Comparison of ENCODE assay signal across 2 cellular contexts in the genomic region with DNA sequence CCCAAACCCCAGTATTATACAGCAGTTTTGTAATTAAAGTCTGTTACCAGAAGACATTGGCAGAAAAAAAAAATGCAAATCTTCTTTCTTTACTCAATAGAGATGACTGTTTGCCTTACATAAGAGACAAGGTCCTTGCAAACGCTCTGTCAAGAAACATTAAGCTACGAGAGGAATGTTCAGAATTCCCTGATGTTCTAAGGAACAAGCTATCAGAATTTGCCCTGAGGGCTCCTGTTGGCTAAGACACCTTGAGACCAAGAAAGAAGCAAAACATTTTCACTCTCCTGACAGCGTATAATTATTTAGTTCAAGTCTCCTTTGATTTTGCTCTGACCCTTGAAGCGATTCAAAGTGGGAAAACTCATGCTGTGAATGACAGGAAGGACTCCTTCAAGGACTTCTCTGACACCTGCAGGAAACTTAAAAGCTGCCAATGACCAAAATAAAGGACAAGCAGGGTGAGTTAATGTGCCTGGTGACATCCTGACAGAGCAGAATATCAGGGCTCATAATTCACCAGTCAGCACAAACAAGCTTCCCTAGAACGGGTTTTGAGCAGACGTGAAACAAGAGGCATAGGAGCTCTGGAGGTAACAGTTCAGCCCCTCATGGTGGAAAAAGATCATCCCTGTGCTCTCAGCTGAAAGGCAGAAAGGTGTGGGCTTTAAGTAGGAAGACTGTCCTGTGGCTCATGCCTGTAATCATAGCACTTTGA.
TF ChIP-seq lines count a peak whose summit lies in the region.

No MANE protein-coding gene starts in this region.

TF ChIP-seq in A549, 52 proteins besides CTCF, POLR2A, EP300 and RAD21:
- TF ChIP-seq MAFK (IDR thresholded peaks at IDR 0.05; ENCODE audit: partially characterized antibody) (peak; percentile 66), ZC3H11A (IDR thresholded peaks at IDR 0.05) (no peak)

TF ChIP-seq in GM12878, 131 proteins besides CTCF, POLR2A, EP300 and RAD21:
- TF ChIP-seq, protein P1, sequence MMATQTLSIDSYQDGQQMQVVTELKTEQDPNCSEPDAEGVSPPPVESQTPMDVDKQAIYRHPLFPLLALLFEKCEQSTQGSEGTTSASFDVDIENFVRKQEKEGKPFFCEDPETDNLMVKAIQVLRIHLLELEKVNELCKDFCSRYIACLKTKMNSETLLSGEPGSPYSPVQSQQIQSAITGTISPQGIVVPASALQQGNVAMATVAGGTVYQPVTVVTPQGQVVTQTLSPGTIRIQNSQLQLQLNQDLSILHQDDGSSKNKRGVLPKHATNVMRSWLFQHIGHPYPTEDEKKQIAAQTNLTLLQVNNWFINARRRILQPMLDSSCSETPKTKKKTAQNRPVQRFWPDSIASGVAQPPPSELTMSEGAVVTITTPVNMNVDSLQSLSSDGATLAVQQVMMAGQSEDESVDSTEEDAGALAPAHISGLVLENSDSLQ (IDR thresholded peaks at IDR 0.05) = peak; percentile 12; the same call in 1 of the 2 replicates
- no peak for TF ChIP-seq ZNF384 (IDR thresholded peaks at IDR 0.05; ENCODE audit: borderline replicate concordance, low read depth, low read length)
- TF ChIP-seq MEF2B (IDR thresholded peaks at IDR 0.05; ENCODE audit: partially characterized antibody, poor library complexity, severe bottlenecking) = no peak
- 0 out of 2 replicates have a peak, but pooled peaks have one; percentile 39 for TF ChIP-seq CHD1 (IDR thresholded peaks at IDR 0.05; ENCODE audit: low read depth, low read length)
- 0 out of 2 replicates have a peak, but pooled peaks have one; percentile 5 for TF ChIP-seq RUNX3 (IDR thresholded peaks at IDR 0.05; ENCODE audit: low read length)
- TF ChIP-seq, protein P2, sequence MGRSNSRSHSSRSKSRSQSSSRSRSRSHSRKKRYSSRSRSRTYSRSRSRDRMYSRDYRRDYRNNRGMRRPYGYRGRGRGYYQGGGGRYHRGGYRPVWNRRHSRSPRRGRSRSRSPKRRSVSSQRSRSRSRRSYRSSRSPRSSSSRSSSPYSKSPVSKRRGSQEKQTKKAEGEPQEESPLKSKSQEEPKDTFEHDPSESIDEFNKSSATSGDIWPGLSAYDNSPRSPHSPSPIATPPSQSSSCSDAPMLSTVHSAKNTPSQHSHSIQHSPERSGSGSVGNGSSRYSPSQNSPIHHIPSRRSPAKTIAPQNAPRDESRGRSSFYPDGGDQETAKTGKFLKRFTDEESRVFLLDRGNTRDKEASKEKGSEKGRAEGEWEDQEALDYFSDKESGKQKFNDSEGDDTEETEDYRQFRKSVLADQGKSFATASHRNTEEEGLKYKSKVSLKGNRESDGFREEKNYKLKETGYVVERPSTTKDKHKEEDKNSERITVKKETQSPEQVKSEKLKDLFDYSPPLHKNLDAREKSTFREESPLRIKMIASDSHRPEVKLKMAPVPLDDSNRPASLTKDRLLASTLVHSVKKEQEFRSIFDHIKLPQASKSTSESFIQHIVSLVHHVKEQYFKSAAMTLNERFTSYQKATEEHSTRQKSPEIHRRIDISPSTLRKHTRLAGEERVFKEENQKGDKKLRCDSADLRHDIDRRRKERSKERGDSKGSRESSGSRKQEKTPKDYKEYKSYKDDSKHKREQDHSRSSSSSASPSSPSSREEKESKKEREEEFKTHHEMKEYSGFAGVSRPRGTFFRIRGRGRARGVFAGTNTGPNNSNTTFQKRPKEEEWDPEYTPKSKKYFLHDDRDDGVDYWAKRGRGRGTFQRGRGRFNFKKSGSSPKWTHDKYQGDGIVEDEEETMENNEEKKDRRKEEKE (IDR thresholded peaks at IDR 0.05) = no peak
- TF ChIP-seq SMC3 (IDR thresholded peaks at IDR 0.05; ENCODE audit: borderline replicate concordance, low read length) = no peak
- no peak for TF ChIP-seq TCF7 (IDR thresholded peaks at IDR 0.05; ENCODE audit: borderline replicate concordance)
- TF ChIP-seq HDAC2 (IDR thresholded peaks at IDR 0.05) = no peak
- TF ChIP-seq POLR2AphosphoS5 (IDR thresholded peaks at IDR 0.05; ENCODE audit: low read length) = peak; percentile 32; the same call in 1 of the 2 replicates
